In genomic region chr21:6110716-6111343, GRCh38 we compare ENCODE assay signal across 8 cellular contexts.
DNase-seq lines count a peak whose midpoint lies in the region; ATAC-seq, FAIRE-seq and TF ChIP-seq lines count a peak whose summit lies in the region.
"Not testable (repeated sequence)": the region's sequence is repeated elsewhere in the genome, so short reads cannot be mapped to it uniquely, and the experiment has no call there.

No MANE protein-coding gene starts in this region.

- not testable (repeated sequence) for H4K20me1 ChIP-seq in HepG2 (ENCODE audit: insufficient read depth, low read length)

- not testable (repeated sequence) for H3K27me3 ChIP-seq in HepG2 (ENCODE audit: control insufficient read depth in 1 of 2, insufficient read depth in 2 of 2, low read length in 2 of 2); suprapubic skin

- H3K4me2 ChIP-seq in HepG2 (ENCODE audit: low read depth, low read length), result not testable (repeated sequence)

- FAIRE-seq in HepG2 (lab: Jason Lieb, UNC), result not testable (repeated sequence)

- TF ChIP-seq CTCF in HepG2 (CRISPR knock-in tag; IDR thresholded peaks at IDR 0.05); suprapubic skin (IDR thresholded peaks at IDR 0.05): not testable (repeated sequence)

- not testable (repeated sequence) for H2AFZ ChIP-seq in HepG2 (ENCODE audit: low read length)

- peak; percentile 70 for ATAC-seq in GM18858 (IDR thresholded peaks at IDR 0.05; ENCODE audit: unreplicated experiment)
- ATAC-seq in GM19467 (IDR thresholded peaks at IDR 0.05; ENCODE audit: unreplicated experiment), result peak; percentile 67
- ATAC-seq in HG02610 (IDR thresholded peaks at IDR 0.05; ENCODE audit: unreplicated experiment), result peak; percentile 69
- peak; percentile 56 for ATAC-seq in HG03095 (IDR thresholded peaks at IDR 0.05; ENCODE audit: unreplicated experiment)
- peak; percentile 78 for ATAC-seq in HG03565 (IDR thresholded peaks at IDR 0.05; ENCODE audit: unreplicated experiment)
- peak; percentile 84 for ATAC-seq in activated naive CD8-positive, alpha-beta T cell treated with anti-CD3 and anti-CD28 coated beads, Interleukin-2, amount 10 ng/mL, durations not matched to agents 7 days and 5 days (ENCODE audit: low read depth)
- ATAC-seq in HepG2, result peak; percentile 49

- not testable (repeated sequence) for H3K27ac ChIP-seq in HepG2 (ENCODE audit: extremely low read length, insufficient read depth, low read length); suprapubic skin

- TF ChIP-seq RAD21 in HepG2 (CRISPR knock-in tag; IDR thresholded peaks at IDR 0.05), result not testable (repeated sequence)

- intact Hi-C loops in HepG2 (cut with micrococcal nuclease; ENCODE audit: unreplicated experiment), result not testable (repeated sequence)

- in situ Hi-C loops in HepG2 (cut with HindIII; ENCODE audit: extremely low pct_ligation_motif_present, low pct_unique_long_range_greater_than_20kb), result not testable (repeated sequence)

- H3K79me2 ChIP-seq in HepG2 (ENCODE audit: insufficient read depth, low read length), result not testable (repeated sequence)

- WGBS in HepG2 (ENCODE audit: low lambda C conversion rate), result no CpG with 5 or more reads among the region's 110 CpGs
- no CpG with 5 or more reads among the region's 110 CpGs for WGBS in suprapubic skin

- DNase-seq in activated naive CD8-positive, alpha-beta T cell treated with anti-CD3 and anti-CD28 coated beads, Interleukin-2, amount 10 ng/mL, durations not matched to agents 7 days and 5 days; HepG2 (ENCODE audit: low spot score); suprapubic skin (ENCODE audit: low spot score in 2 of 2): not testable (repeated sequence)

- H3K4me1 ChIP-seq in HepG2 (ENCODE audit: insufficient read depth, low read length); suprapubic skin: not testable (repeated sequence)

- H3K4me3 ChIP-seq in HepG2 (replicated peaks in 1 of 3; ENCODE audit: insufficient read depth in 1 of 3, low read depth in 2 of 3, low read length in 3 of 3), result not testable (repeated sequence)
- H3K4me3 ChIP-seq in suprapubic skin, result peak overlapping the region; percentile 42

- H3K9me3 ChIP-seq in HepG2 (ENCODE audit: low read length); suprapubic skin: not testable (repeated sequence)

- not testable (repeated sequence) for TF ChIP-seq POLR2A in HepG2 (IDR thresholded peaks at IDR 0.05; ENCODE audit: insufficient read depth in 1 of 2, low read depth in 2 of 2, low read length in 2 of 2); suprapubic skin (IDR thresholded peaks at IDR 0.05)

- not testable (repeated sequence) for H3K9ac ChIP-seq in HepG2 (ENCODE audit: insufficient read depth, low read depth, low read length)

- CTCF ChIA-PET in HepG2 (lab: Yijun Ruan, JAX; ENCODE audit: low intra/inter-chr PET ratio, low total read pairs), result not testable (repeated sequence)

- not testable (repeated sequence) for H3K27me3 Mint-ChIP-seq in activated naive CD8-positive, alpha-beta T cell treated with anti-CD3 and anti-CD28 coated beads, Interleukin-2, amount 10 ng/mL, durations not matched to agents 7 days and 5 days

- POLR2A ChIA-PET in activated naive CD8-positive, alpha-beta T cell treated with anti-CD3 and anti-CD28 coated beads, Interleukin-2, amount 10 ng/mL, durations not matched to agents 7 days and 5 days (lab: Charles Lee); HepG2 (lab: Yijun Ruan, JAX): not testable (repeated sequence)

- not testable (repeated sequence) for H3K4me3 Mint-ChIP-seq in activated naive CD8-positive, alpha-beta T cell treated with anti-CD3 and anti-CD28 coated beads, Interleukin-2, amount 10 ng/mL, durations not matched to agents 7 days and 5 days

- not testable (repeated sequence) for H3K36me3 ChIP-seq in HepG2 (replicated peaks in 1 of 2; ENCODE audit: control insufficient read depth in 1 of 2, insufficient read depth in 2 of 2, low read length in 2 of 2); suprapubic skin

- BruUV-seq in HepG2 (replicated peaks; lab: Mats Ljungman, UMichigan), result not testable (repeated sequence)

- TF ChIP-seq EP300 in HepG2 (IDR thresholded peaks at IDR 0.05; ENCODE audit: low read depth in 2 of 2, low read length in 2 of 2); HepG2 (CRISPR knock-in tag; IDR thresholded peaks at IDR 0.05; ENCODE audit: borderline replicate concordance); suprapubic skin (IDR thresholded peaks at IDR 0.05): not testable (repeated sequence)

- not testable (repeated sequence) for H3K27ac Mint-ChIP-seq in activated naive CD8-positive, alpha-beta T cell treated with anti-CD3 and anti-CD28 coated beads, Interleukin-2, amount 10 ng/mL, durations not matched to agents 7 days and 5 days

- H3K9me3 Mint-ChIP-seq in activated naive CD8-positive, alpha-beta T cell treated with anti-CD3 and anti-CD28 coated beads, Interleukin-2, amount 10 ng/mL, durations not matched to agents 7 days and 5 days, result not testable (repeated sequence)

- not testable (repeated sequence) for H3K36me3 Mint-ChIP-seq in activated naive CD8-positive, alpha-beta T cell treated with anti-CD3 and anti-CD28 coated beads, Interleukin-2, amount 10 ng/mL, durations not matched to agents 7 days and 5 days

- not testable (repeated sequence) for H3K4me1 Mint-ChIP-seq in activated naive CD8-positive, alpha-beta T cell treated with anti-CD3 and anti-CD28 coated beads, Interleukin-2, amount 10 ng/mL, durations not matched to agents 7 days and 5 days
